ENCODE assay signal across 8 cellular contexts in the genomic region with DNA sequence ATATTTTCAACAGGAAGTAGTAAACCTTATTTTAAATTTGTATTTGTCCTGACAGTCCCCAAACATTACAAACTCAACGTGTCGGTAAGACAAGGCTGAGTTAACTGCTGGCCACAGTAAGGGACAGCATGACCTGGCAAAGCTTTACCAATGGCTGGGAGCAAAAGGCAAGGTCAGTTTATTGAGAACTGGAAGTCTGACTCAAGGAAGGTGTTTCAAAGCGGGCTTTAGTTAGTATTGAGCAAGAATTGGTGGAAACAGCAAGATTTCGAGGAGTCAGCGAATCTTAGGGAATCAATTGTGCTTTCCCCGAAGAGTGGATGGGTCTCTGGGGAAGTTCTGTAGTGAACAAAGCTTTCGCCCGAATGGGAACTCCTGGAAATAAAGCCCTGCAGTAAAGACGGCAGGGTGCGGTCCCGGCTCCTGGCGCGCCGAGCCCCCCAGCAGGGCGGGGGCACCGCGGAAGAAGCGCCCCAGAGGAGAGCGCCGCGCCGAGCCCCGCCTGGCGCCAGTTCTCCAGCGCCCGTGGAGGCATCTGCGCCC. TPM values are rescaled to one million over a fixed set of nuclear protein-coding genes. Genes with fewer than 3 reads are reported as not detected.
DNase-seq lines count a peak whose midpoint lies in the region; ATAC-seq and TF ChIP-seq lines count a peak whose summit lies in the region.

No MANE protein-coding gene starts in this region.

- H3K4me1 ChIP-seq in SJCRH30: peaks cover 23% of the 10 kb centered on the region

- ATAC-seq in natural killer cell treated with Interleukin-12 subunit alpha and Interleukin-12 subunit beta and Interleukin-15 and Interleukin-18, amount 100 ng/mL, for 72 hours: no peak
- no peak for ATAC-seq in GM19351 (IDR thresholded peaks at IDR 0.05; ENCODE audit: unreplicated experiment)

- H3K27ac Mint-ChIP-seq in natural killer cell treated with Interleukin-12 subunit alpha and Interleukin-12 subunit beta and Interleukin-15 and Interleukin-18, amount 100 ng/mL, for 72 hours: peak overlapping the region; percentile 97 to 98

- H3K4me1 Mint-ChIP-seq in natural killer cell treated with Interleukin-12 subunit alpha and Interleukin-12 subunit beta and Interleukin-15 and Interleukin-18, amount 100 ng/mL, for 72 hours (ENCODE audit: low read depth in 2 of 2): peaks cover 35 to 61% of the 10 kb centered on the region in 2 donors

- no peaks in the 10 kb centered on the region for H3K9me3 ChIP-seq in SJCRH30 (replicated peaks)

- TF ChIP-seq POLR2A in erythroblast (IDR thresholded peaks at IDR 0.05; ENCODE audit: low read length): no peak

- H3K27me3 ChIP-seq in SJCRH30: no peaks in the 10 kb centered on the region

- H3K4me3 Mint-ChIP-seq in natural killer cell treated with Interleukin-12 subunit alpha and Interleukin-12 subunit beta and Interleukin-15 and Interleukin-18, amount 100 ng/mL, for 72 hours: peak overlapping the region; percentile 81

- peak overlapping the region; percentile 72 for H3K4me3 ChIP-seq in SJCRH30

- H3K27me3 Mint-ChIP-seq in natural killer cell treated with Interleukin-12 subunit alpha and Interleukin-12 subunit beta and Interleukin-15 and Interleukin-18, amount 100 ng/mL, for 72 hours: no peaks in the 10 kb centered on the region

- peak; percentile 67 for DNase-seq in NCI-H748 (lab: John Stamatoyannopoulos, UW; ENCODE audit: unreplicated experiment)
- no peak for DNase-seq in NCI-H748 treated with DMSO at 0.1 percent for 48 hours (lab: John Stamatoyannopoulos, UW)
- DNase-seq in SJCRH30: no peak
- peak; percentile 69 to 82 for DNase-seq in erythroblast (lab: John Stamatoyannopoulos, UW)
- DNase-seq in natural killer cell treated with Interleukin-12 subunit alpha and Interleukin-12 subunit beta and Interleukin-15 and Interleukin-18, amount 100 ng/mL, for 72 hours (ENCODE audit: low spot score): no peak
- DNase-seq in NCI-H1048 (lab: John Stamatoyannopoulos, UW): no peak
- no peak for DNase-seq in activated effector memory CD4-positive, alpha-beta T cell treated with Interleukin-2 at 50 U/mL for 16 hours

- peak overlapping the region; percentile 96 for H3K27ac ChIP-seq in SJCRH30

- H3K36me3 Mint-ChIP-seq in natural killer cell treated with Interleukin-12 subunit alpha and Interleukin-12 subunit beta and Interleukin-15 and Interleukin-18, amount 100 ng/mL, for 72 hours: peaks cover 22% of the 10 kb centered on the region

- H3K9me3 Mint-ChIP-seq in natural killer cell treated with Interleukin-12 subunit alpha and Interleukin-12 subunit beta and Interleukin-15 and Interleukin-18, amount 100 ng/mL, for 72 hours: no peaks in the 10 kb centered on the region

- H3K36me3 ChIP-seq in SJCRH30: peaks cover 22% of the 10 kb centered on the region

RNA-seq across cellular contexts. Expression of a gene that starts 0.8 kb away (rescaled TPM):
- total RNA-seq in SJCRH30 (2014; rRNA removed; shearing (Covaris generic)): 31.8 and 32.2 TPM in 2 replicates
- 10 to 100 TPM; 17.9 to 20.9 TPM for total RNA-seq in natural killer cell treated with Interleukin-12 subunit alpha and Interleukin-12 subunit beta and Interleukin-15 and Interleukin-18, amount 100 ng/mL, for 72 hours

RNA-seq across cellular contexts. Expression of a gene that starts 10.6 kb away (rescaled TPM):
- 85.9 and 90.7 TPM in 2 replicates for total RNA-seq in SJCRH30 (2014; rRNA removed; shearing (Covaris generic))
- 10 to 100 TPM; 32.5 to 57.6 TPM for total RNA-seq in natural killer cell treated with Interleukin-12 subunit alpha and Interleukin-12 subunit beta and Interleukin-15 and Interleukin-18, amount 100 ng/mL, for 72 hours

Comparison
In these comparisons a context has a peak if more than half of its experiments do, and no peak if none do; other contexts are left out.
1. DNase-seq: peak in NCI-H748 (single experiment) and erythroblast (2 of 2); none in NCI-H748 treated with DMSO at 0.1 percent for 48 hours (single experiment), SJCRH30 (0 of 2), natural killer cell treated with Interleukin-12 subunit alpha and Interleukin-12 subunit beta and Interleukin-15 and Interleukin-18, amount 100 ng/mL, for 72 hours (single experiment), NCI-H1048 (single experiment) and activated effector memory CD4-positive, alpha-beta T cell treated with Interleukin-2 at 50 U/mL for 16 hours (single experiment).